Comparison of ENCODE assay signal across 16 cellular contexts in the genomic region with DNA sequence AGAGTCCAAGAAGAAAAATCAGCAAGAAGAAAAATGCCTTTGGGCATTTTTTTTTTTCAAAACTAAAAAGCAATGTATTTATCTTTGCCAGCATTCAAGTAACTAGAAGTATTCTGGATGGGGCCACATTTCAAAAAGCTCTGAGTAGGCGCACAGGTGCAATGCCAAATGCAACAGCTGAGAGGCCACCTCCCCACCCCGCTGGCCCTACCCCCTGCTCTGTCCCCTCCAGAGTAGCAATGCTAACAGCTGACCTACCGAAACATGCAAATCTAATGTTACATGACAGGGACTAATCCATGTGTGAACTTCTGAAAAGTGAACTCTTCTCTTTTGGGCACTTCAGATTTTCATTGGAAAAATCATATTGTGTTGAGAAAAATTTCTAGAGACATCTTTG.
DNase-seq lines count a peak whose midpoint lies in the region; ATAC-seq, FAIRE-seq and TF ChIP-seq lines count a peak whose summit lies in the region.
"Had no signal": no experiment of that assay in that cellular context is flagged by ENCODE, and none has a peak within 500 bp of the region (broad histone marks: within the 10 kb centered on the region; RNA-seq: fewer than 3 reads in every experiment).

No MANE protein-coding gene starts in this region.

- H3K4me2 ChIP-seq in HepG2 (ENCODE audit: low read depth, low read length): no peak overlapping the region
- H3K4me2 ChIP-seq: BLaER1 had no signal

- no peak for ATAC-seq in left ventricle myocardium superior
- ATAC-seq in heart right ventricle: no peak
- no peak for ATAC-seq in HepG2
- ATAC-seq in HG03460 (IDR thresholded peaks at IDR 0.05; ENCODE audit: unreplicated experiment): no peak
- ATAC-seq: HCT116 had no signal

- H3K9me3 ChIP-seq in heart right ventricle (peaks cover 0 to 3% (median 0%) of the 10 kb centered on the region in 11 donors), stomach smooth muscle (ENCODE audit: control insufficient read depth in 2 of 2, low read length in 2 of 2) (no peaks in the 10 kb centered on the region), HepG2 (ENCODE audit: low read length) (0 out of 2 replicates have a peak, but pooled peaks cover 5% of the 10 kb centered on the region)

- in situ Hi-C loops in HepG2 (cut with HindIII; ENCODE audit: extremely low pct_ligation_motif_present, low pct_unique_long_range_greater_than_20kb): loop anchor here (10.0 kb wide), 1 partner anchor 139 kb away; no protein-coding TSS in a partner anchor

- TF ChIP-seq POLR2A in HepG2 (IDR thresholded peaks at IDR 0.05; ENCODE audit: insufficient read depth in 1 of 2, low read depth in 2 of 2, low read length in 2 of 2): no peak

- H3K79me2 ChIP-seq in HepG2 (ENCODE audit: insufficient read depth, low read length): peaks cover 2% of the 10 kb centered on the region

- H3K4me3 ChIP-seq in heart right ventricle: no peak overlapping the region
- no peak overlapping the region for H3K4me3 ChIP-seq in stomach smooth muscle (ENCODE audit: low read length in 2 of 2)
- H3K4me3 ChIP-seq in HepG2 (replicated peaks in 1 of 3; ENCODE audit: insufficient read depth in 1 of 3, low read depth in 2 of 3, low read length in 3 of 3): no peak overlapping the region
- H3K4me3 ChIP-seq: BLaER1 had no signal

- no peak for FAIRE-seq in HepG2 (lab: Jason Lieb, UNC)

- no peak for TF ChIP-seq RAD21 in HepG2 (CRISPR knock-in tag; IDR thresholded peaks at IDR 0.05)

- no peak overlapping the region for H3K9ac ChIP-seq in stomach smooth muscle (ENCODE audit: low read length in 2 of 2)
- no peak overlapping the region for H3K9ac ChIP-seq in HepG2 (ENCODE audit: insufficient read depth, low read depth, low read length)
- H3K9ac ChIP-seq: BLaER1 had no signal

- H2AFZ ChIP-seq in HepG2 (ENCODE audit: low read length): no peak overlapping the region

- TF ChIP-seq CTCF in heart right ventricle (IDR thresholded peaks at IDR 0.05) (no peak), HepG2 (CRISPR knock-in tag; IDR thresholded peaks at IDR 0.05) (no peak)

- no TSS peak for BruUV-seq in HepG2 (replicated peaks; lab: Mats Ljungman, UMichigan)

- CTCF ChIA-PET in HepG2 (lab: Yijun Ruan, JAX; ENCODE audit: low intra/inter-chr PET ratio, low total read pairs): no interaction called here

- peak overlapping the region in 1 of 10 donors; percentile 75 for H3K27ac ChIP-seq in heart right ventricle
- peak overlapping the region; percentile 87 for H3K27ac ChIP-seq in stomach smooth muscle (ENCODE audit: low read length)
- H3K27ac ChIP-seq in HepG2 (ENCODE audit: extremely low read length, insufficient read depth, low read length): no peak overlapping the region
- H3K27ac ChIP-seq: BLaER1 had no signal

- intact Hi-C loops in left ventricle myocardium superior (cut with micrococcal nuclease) (loop anchor here (10.0 kb wide), 1 partner anchor 51 kb away; no protein-coding TSS in a partner anchor), heart right ventricle (cut with DNase I) (loop anchor here in 4 of 10 donors (5.0 to 10.0 kb wide), 2 partner anchors 51 to 131 kb away; no protein-coding TSS in a partner anchor), HepG2 (cut with micrococcal nuclease; ENCODE audit: unreplicated experiment) (no loop called here)

- DNase-seq in left ventricle myocardium superior (peak; percentile 14), heart right ventricle (no peak), myocyte (ENCODE audit: low read depth) (peak; percentile 87), HepG2 (ENCODE audit: low spot score) (no peak), SKM-1 treated with dmso at 0.1 percent for 144 hours (lab: John Stamatoyannopoulos, UW; ENCODE audit: unreplicated experiment) (no peak)
- DNase-seq: 8988T; CD4-positive, alpha-beta memory T cell; DMS153; DMS79; GDM1; GOT3; H7 had no signal

- H3K27me3 ChIP-seq in heart right ventricle (no peaks in the 10 kb centered on the region), stomach smooth muscle (ENCODE audit: control insufficient read depth in 1 of 2, insufficient read depth in 2 of 2, low read length in 2 of 2) (no peaks in the 10 kb centered on the region), HepG2 (ENCODE audit: control insufficient read depth in 1 of 2, insufficient read depth in 2 of 2, low read length in 2 of 2) (no peaks in the 10 kb centered on the region)
- H3K27me3 ChIP-seq: BLaER1 had no signal

- TF ChIP-seq EP300 in HepG2 (IDR thresholded peaks at IDR 0.05; ENCODE audit: low read depth in 2 of 2, low read length in 2 of 2) (no peak), HepG2 (CRISPR knock-in tag; IDR thresholded peaks at IDR 0.05; ENCODE audit: borderline replicate concordance) (no peak)

- H3K4me1 ChIP-seq in heart right ventricle (peaks cover 10 to 50% (median 39%) of the 10 kb centered on the region in 9 donors), stomach smooth muscle (ENCODE audit: control insufficient read depth, insufficient read depth, low read length) (peaks cover 24% of the 10 kb centered on the region), HepG2 (ENCODE audit: insufficient read depth, low read length) (peaks cover 55% of the 10 kb centered on the region)

- H3K36me3 ChIP-seq in heart right ventricle: no peaks in the 10 kb centered on the region
- no peaks in the 10 kb centered on the region for H3K36me3 ChIP-seq in stomach smooth muscle (ENCODE audit: control insufficient read depth in 2 of 2, insufficient read depth in 2 of 2, low read length in 2 of 2)
- H3K36me3 ChIP-seq in HepG2 (replicated peaks in 1 of 2; ENCODE audit: control insufficient read depth in 1 of 2, insufficient read depth in 2 of 2, low read length in 2 of 2): no peaks in the 10 kb centered on the region
- H3K36me3 ChIP-seq: BLaER1 had no signal

- no peaks in the 10 kb centered on the region for H4K20me1 ChIP-seq in HepG2 (ENCODE audit: insufficient read depth, low read length)
- H4K20me1 ChIP-seq: BLaER1 had no signal

- WGBS in heart right ventricle, 2 donors: 74 to 95% methylated on average over 3 of the region's 3 CpGs
- WGBS in HepG2 (ENCODE audit: low lambda C conversion rate): 97% methylated on average over 3 of the region's 3 CpGs

- POLR2A ChIA-PET in HepG2 (lab: Yijun Ruan, JAX): no interaction called here

TF ChIP-seq in HepG2, 621 proteins besides CTCF, POLR2A, EP300 and RAD21:
- TF ChIP-seq SAFB2 (CRISPR knock-in tag; IDR thresholded peaks at IDR 0.05; ENCODE audit: borderline replicate concordance, low read depth): no peak
- TF ChIP-seq, protein P1, sequence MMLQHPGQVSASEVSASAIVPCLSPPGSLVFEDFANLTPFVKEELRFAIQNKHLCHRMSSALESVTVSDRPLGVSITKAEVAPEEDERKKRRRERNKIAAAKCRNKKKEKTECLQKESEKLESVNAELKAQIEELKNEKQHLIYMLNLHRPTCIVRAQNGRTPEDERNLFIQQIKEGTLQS (CRISPR knock-in tag; IDR thresholded peaks at IDR 0.05): no peak
- TF ChIP-seq ZFP1 (CRISPR knock-in tag; IDR thresholded peaks at IDR 0.05): no peak
- TF ChIP-seq ZNF232 (CRISPR knock-in tag; IDR thresholded peaks at IDR 0.05; ENCODE audit: borderline replicate concordance): no peak
- no peak for TF ChIP-seq ZNF234 (CRISPR knock-in tag; conservative IDR thresholded peaks at IDR 0.05)
- no peak for TF ChIP-seq TMF1 (CRISPR knock-in tag; IDR thresholded peaks at IDR 0.05; ENCODE audit: low read depth)
- TF ChIP-seq HNRNPL (IDR thresholded peaks at IDR 0.05; ENCODE audit: low read depth, low read length): no peak
- TF ChIP-seq GABPB1 (CRISPR knock-in tag; IDR thresholded peaks at IDR 0.05): no peak
- TF ChIP-seq ZNF598 (CRISPR knock-in tag; IDR thresholded peaks at IDR 0.05; ENCODE audit: borderline replicate concordance): no peak
- TF ChIP-seq, protein P2, sequence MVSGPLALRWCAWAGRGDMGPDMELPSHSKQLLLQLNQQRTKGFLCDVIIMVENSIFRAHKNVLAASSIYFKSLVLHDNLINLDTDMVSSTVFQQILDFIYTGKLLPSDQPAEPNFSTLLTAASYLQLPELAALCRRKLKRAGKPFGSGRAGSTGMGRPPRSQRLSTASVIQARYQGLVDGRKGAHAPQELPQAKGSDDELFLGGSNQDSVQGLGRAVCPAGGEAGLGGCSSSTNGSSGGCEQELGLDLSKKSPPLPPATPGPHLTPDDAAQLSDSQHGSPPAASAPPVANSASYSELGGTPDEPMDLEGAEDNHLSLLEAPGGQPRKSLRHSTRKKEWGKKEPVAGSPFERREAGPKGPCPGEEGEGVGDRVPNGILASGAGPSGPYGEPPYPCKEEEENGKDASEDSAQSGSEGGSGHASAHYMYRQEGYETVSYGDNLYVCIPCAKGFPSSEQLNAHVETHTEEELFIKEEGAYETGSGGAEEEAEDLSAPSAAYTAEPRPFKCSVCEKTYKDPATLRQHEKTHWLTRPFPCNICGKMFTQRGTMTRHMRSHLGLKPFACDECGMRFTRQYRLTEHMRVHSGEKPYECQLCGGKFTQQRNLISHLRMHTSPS (CRISPR knock-in tag; IDR thresholded peaks at IDR 0.05; ENCODE audit: low read depth): no peak
- no peak for TF ChIP-seq NCOA5 (CRISPR knock-in tag; IDR thresholded peaks at IDR 0.05)
- TF ChIP-seq, protein P3, sequence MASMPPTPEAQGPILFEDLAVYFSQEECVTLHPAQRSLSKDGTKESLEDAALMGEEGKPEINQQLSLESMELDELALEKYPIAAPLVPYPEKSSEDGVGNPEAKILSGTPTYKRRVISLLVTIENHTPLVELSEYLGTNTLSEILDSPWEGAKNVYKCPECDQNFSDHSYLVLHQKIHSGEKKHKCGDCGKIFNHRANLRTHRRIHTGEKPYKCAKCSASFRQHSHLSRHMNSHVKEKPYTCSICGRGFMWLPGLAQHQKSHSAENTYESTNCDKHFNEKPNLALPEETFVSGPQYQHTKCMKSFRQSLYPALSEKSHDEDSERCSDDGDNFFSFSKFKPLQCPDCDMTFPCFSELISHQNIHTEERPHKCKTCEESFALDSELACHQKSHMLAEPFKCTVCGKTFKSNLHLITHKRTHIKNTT (CRISPR knock-in tag; IDR thresholded peaks at IDR 0.05): no peak
TF ChIP-seq in HepG2: peak in this region for 0.

Comparison
In these comparisons a context has a peak if more than half of its experiments do, and no peak if none do; other contexts are left out.
1. DNase-seq: peak in left ventricle myocardium superior (single experiment) and myocyte (single experiment); none in heart right ventricle (0 of 2), HepG2 (single experiment) and SKM-1 treated with dmso at 0.1 percent for 144 hours (single experiment).